Comparison of ENCODE assay signal across 16 cellular contexts in the genomic region with DNA sequence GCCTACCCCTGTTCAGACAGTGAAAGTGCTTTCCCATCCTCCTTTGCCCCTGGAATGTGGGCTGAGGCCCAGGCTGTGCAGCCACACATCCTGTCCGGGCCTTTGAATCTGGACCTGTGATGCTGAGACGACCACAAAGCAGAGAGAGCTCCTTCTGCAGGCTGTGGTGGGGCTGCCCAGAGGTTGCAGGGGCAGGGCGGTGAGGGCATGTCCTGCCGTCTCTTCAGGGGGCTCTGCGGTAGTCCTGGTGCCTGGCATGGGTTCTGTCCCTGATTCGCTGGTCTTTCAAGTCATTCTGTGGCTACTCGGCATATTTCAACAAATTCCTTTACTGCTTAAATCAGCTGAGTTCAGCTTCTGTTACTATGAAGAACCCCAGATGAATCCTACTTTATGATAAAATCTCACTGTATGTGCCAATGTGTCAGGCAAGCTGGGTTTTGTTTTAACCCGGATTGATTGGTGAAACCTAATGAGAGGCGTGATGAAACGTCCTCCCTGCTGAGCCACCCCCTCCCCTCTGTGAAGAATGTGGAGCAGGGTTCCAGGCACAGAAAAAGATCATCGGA.
DNase-seq lines count a peak whose midpoint lies in the region; ATAC-seq and TF ChIP-seq lines count a peak whose summit lies in the region.
"Had no signal": no experiment of that assay in that cellular context is flagged by ENCODE, and none has a peak within 500 bp of the region (broad histone marks: within the 10 kb centered on the region; RNA-seq: fewer than 3 reads in every experiment).

No MANE protein-coding gene starts in this region.

- peak overlapping the region in 3 of 5 experiments; percentile 35 to 75 (median 60) for H3K27ac Mint-ChIP-seq in brain
- H3K27ac Mint-ChIP-seq in naive thymus-derived CD4-positive, alpha-beta T cell: no peak overlapping the region
- H3K27ac Mint-ChIP-seq in naive thymus-derived CD8-positive, alpha-beta T cell: no peak overlapping the region
- no peak overlapping the region for H3K27ac Mint-ChIP-seq in activated CD8-positive, alpha-beta T cell treated with anti-CD3 and anti-CD28 coated beads for 36 hours
- H3K27ac Mint-ChIP-seq: activated CD8-positive, alpha-beta memory T cell treated with anti-CD3 and anti-CD28 coated beads, Interleukin-2, amount 10 ng/mL, durations not matched to agents 7 days and 5 days; B cell; natural killer cell treated with Interleukin-12 subunit alpha and Interleukin-12 subunit beta and Interleukin-15 and Interleukin-18, amount 100 ng/mL, for 72 hours; stimulated activated naive CD8-positive, alpha-beta T cell treated with anti-CD3 and anti-CD28 coated beads, Interleukin-15, Interleukin-2, amounts not matched to agents 100 ng/mL and 50 ng/mL, for 24 hours had no signal

- TF ChIP-seq POLR2A in right lobe of liver (IDR thresholded peaks at IDR 0.05): no peak
- no peak for TF ChIP-seq POLR2A in gastrocnemius medialis (IDR thresholded peaks at IDR 0.05)
- no peak for TF ChIP-seq POLR2A in gastroesophageal sphincter (IDR thresholded peaks at IDR 0.05)

- H3K36me3 ChIP-seq in right lobe of liver: no peaks in the 10 kb centered on the region
- H3K36me3 ChIP-seq in gastrocnemius medialis: no peaks in the 10 kb centered on the region
- H3K36me3 ChIP-seq in naive thymus-derived CD4-positive, alpha-beta T cell (ENCODE audit: control insufficient read depth in 2 of 3, insufficient read depth in 3 of 3, low read length in 3 of 3): no peaks in the 10 kb centered on the region
- H3K36me3 ChIP-seq in gastroesophageal sphincter: peaks cover 0 to 6% of the 10 kb centered on the region in 2 donors

- intact Hi-C loops in right lobe of liver (cut with DNase I): loop anchor here in 1 of 2 donors (10.0 kb wide), 1 partner anchor 84 kb away; no protein-coding TSS in a partner anchor
- intact Hi-C loops in gastrocnemius medialis (cut with DNase I; ENCODE audit: low total_unique reads): no loop called here
- intact Hi-C loops in naive thymus-derived CD4-positive, alpha-beta T cell (cut with micrococcal nuclease): no loop called here
- intact Hi-C loops in activated CD8-positive, alpha-beta T cell treated with anti-CD3 and anti-CD28 coated beads for 36 hours (cut with micrococcal nuclease): no loop called here

- in situ Hi-C loops in gastrocnemius medialis (cut with MboI; ENCODE audit: low sequenced_read_pairs in 4 of 4): no loop called here

- H3K9me3 Mint-ChIP-seq in brain: no peaks in the 10 kb centered on the region
- H3K9me3 Mint-ChIP-seq in naive thymus-derived CD4-positive, alpha-beta T cell: peaks cover 0 to 1% (median 0%) of the 10 kb centered on the region in 11 donors
- H3K9me3 Mint-ChIP-seq in naive thymus-derived CD8-positive, alpha-beta T cell: no peaks in the 10 kb centered on the region
- no peaks in the 10 kb centered on the region for H3K9me3 Mint-ChIP-seq in activated CD8-positive, alpha-beta T cell treated with anti-CD3 and anti-CD28 coated beads for 36 hours
- H3K9me3 Mint-ChIP-seq: natural killer cell treated with Interleukin-12 subunit alpha and Interleukin-12 subunit beta and Interleukin-15 and Interleukin-18, amount 100 ng/mL, for 72 hours; stimulated activated naive CD8-positive, alpha-beta T cell treated with anti-CD3 and anti-CD28 coated beads, Interleukin-15, Interleukin-2, amounts not matched to agents 100 ng/mL and 50 ng/mL, for 24 hours had no signal

- CTCF ChIA-PET in naive thymus-derived CD4-positive, alpha-beta T cell (lab: Charles Lee): no interaction called here
- CTCF ChIA-PET in activated CD8-positive, alpha-beta T cell treated with anti-CD3 and anti-CD28 coated beads for 36 hours (lab: Charles Lee): no interaction called here

- peaks cover 68% of the 10 kb centered on the region for H3K4me1 Mint-ChIP-seq in brain
- no peaks in the 10 kb centered on the region for H3K4me1 Mint-ChIP-seq in naive thymus-derived CD4-positive, alpha-beta T cell
- no peaks in the 10 kb centered on the region for H3K4me1 Mint-ChIP-seq in naive thymus-derived CD8-positive, alpha-beta T cell
- H3K4me1 Mint-ChIP-seq in activated CD8-positive, alpha-beta T cell treated with anti-CD3 and anti-CD28 coated beads for 36 hours (ENCODE audit: low read depth): no peaks in the 10 kb centered on the region
- H3K4me1 Mint-ChIP-seq: activated CD8-positive, alpha-beta memory T cell treated with anti-CD3 and anti-CD28 coated beads, Interleukin-2, amount 10 ng/mL, durations not matched to agents 7 days and 5 days had no signal

- WGBS in right lobe of liver (ENCODE audit: insufficient coverage, low coverage, low lambda C conversion rate, missing lambda C conversion rate): 24% methylated on average over 6 of the region's 11 CpGs
- 60 to 70% methylated on average over 1 to 2 of the region's 11 CpGs for whole genome bisulfite sequencing in gastroesophageal sphincter (ENCODE audit: low coverage in 1 of 2), 2 donors

- H3K27me3 Mint-ChIP-seq in brain: no peaks in the 10 kb centered on the region
- peaks cover 0 to 3% (median 0%) of the 10 kb centered on the region in 5 donors for H3K27me3 Mint-ChIP-seq in naive thymus-derived CD4-positive, alpha-beta T cell
- no peaks in the 10 kb centered on the region for H3K27me3 Mint-ChIP-seq in naive thymus-derived CD8-positive, alpha-beta T cell
- peaks cover 3% of the 10 kb centered on the region for H3K27me3 Mint-ChIP-seq in activated CD8-positive, alpha-beta T cell treated with anti-CD3 and anti-CD28 coated beads for 36 hours
- H3K27me3 Mint-ChIP-seq: stimulated activated naive CD8-positive, alpha-beta T cell treated with anti-CD3 and anti-CD28 coated beads, Interleukin-15, Interleukin-2, amounts not matched to agents 100 ng/mL and 50 ng/mL, for 24 hours had no signal

- H3K27me3 ChIP-seq in right lobe of liver (no peaks in the 10 kb centered on the region), gastrocnemius medialis (no peaks in the 10 kb centered on the region), gastroesophageal sphincter (peaks cover 5% of the 10 kb centered on the region)
- no peaks in the 10 kb centered on the region for H3K27me3 ChIP-seq in naive thymus-derived CD4-positive, alpha-beta T cell (ENCODE audit: control insufficient read depth in 2 of 2, insufficient read depth in 2 of 2, low read length in 2 of 2)

- peak overlapping the region in 2 of 3 donors; percentile 86 to 92 for H3K27ac ChIP-seq in right lobe of liver
- H3K27ac ChIP-seq in gastrocnemius medialis: peak overlapping the region; percentile 18 to 60 (median 40)
- H3K27ac ChIP-seq in naive thymus-derived CD4-positive, alpha-beta T cell (ENCODE audit: low read depth, low read length): no peak overlapping the region
- no peak overlapping the region for H3K27ac ChIP-seq in gastroesophageal sphincter
- H3K27ac ChIP-seq: VCaP had no signal

- DNase-seq in HK-2 (ENCODE audit: unreplicated experiment) (peak; percentile 53), right lobe of liver (no peak), gastrocnemius medialis (peak in 1 of 2 donors; percentile 28)
- DNase-seq in naive thymus-derived CD4-positive, alpha-beta T cell: no peak
- DNase-seq in naive thymus-derived CD8-positive, alpha-beta T cell: no peak
- no peak for DNase-seq in activated CD8-positive, alpha-beta T cell treated with anti-CD3 and anti-CD28 coated beads for 36 hours
- DNase-seq: activated CD8-positive, alpha-beta memory T cell treated with anti-CD3 and anti-CD28 coated beads, Interleukin-2, amount 10 ng/mL, durations not matched to agents 7 days and 5 days; left cardiac atrium; NCI-H1417 treated with DMSO at 0.1 percent for 48 hours; small intestine had no signal

- no peak overlapping the region for H3K4me3 Mint-ChIP-seq in brain
- H3K4me3 Mint-ChIP-seq in naive thymus-derived CD4-positive, alpha-beta T cell: no peak overlapping the region
- H3K4me3 Mint-ChIP-seq in naive thymus-derived CD8-positive, alpha-beta T cell: no peak overlapping the region
- H3K4me3 Mint-ChIP-seq in activated CD8-positive, alpha-beta T cell treated with anti-CD3 and anti-CD28 coated beads for 36 hours: no peak overlapping the region
- H3K4me3 Mint-ChIP-seq: activated CD8-positive, alpha-beta memory T cell treated with anti-CD3 and anti-CD28 coated beads, Interleukin-2, amount 10 ng/mL, durations not matched to agents 7 days and 5 days; B cell; natural killer cell treated with Interleukin-12 subunit alpha and Interleukin-12 subunit beta and Interleukin-15 and Interleukin-18, amount 100 ng/mL, for 72 hours; stimulated activated naive CD8-positive, alpha-beta T cell treated with anti-CD3 and anti-CD28 coated beads, Interleukin-15, Interleukin-2, amounts not matched to agents 100 ng/mL and 50 ng/mL, for 24 hours had no signal

- peaks cover 0 to 38% (median 18%) of the 10 kb centered on the region in 4 donors for H3K4me1 ChIP-seq in right lobe of liver
- no peaks in the 10 kb centered on the region for H3K4me1 ChIP-seq in gastrocnemius medialis
- H3K4me1 ChIP-seq in naive thymus-derived CD4-positive, alpha-beta T cell (ENCODE audit: control insufficient read depth in 2 of 2, insufficient read depth in 2 of 2, low read length in 2 of 2): no peaks in the 10 kb centered on the region
- peaks cover 0 to 5% (median 0%) of the 10 kb centered on the region in 3 donors for H3K4me1 ChIP-seq in gastroesophageal sphincter

- ATAC-seq in right lobe of liver: peak in 3 of 4 donors; percentile 44 to 51 (median 48)
- peak in 1 of 2 donors; percentile 35 for ATAC-seq in gastrocnemius medialis
- ATAC-seq in naive thymus-derived CD4-positive, alpha-beta T cell: no peak
- ATAC-seq in naive thymus-derived CD8-positive, alpha-beta T cell: no peak
- ATAC-seq in gastroesophageal sphincter: no peak
- ATAC-seq in activated CD8-positive, alpha-beta T cell treated with anti-CD3 and anti-CD28 coated beads for 36 hours: no peak
- ATAC-seq: activated CD8-positive, alpha-beta memory T cell treated with anti-CD3 and anti-CD28 coated beads, Interleukin-2, amount 10 ng/mL, durations not matched to agents 7 days and 5 days; natural killer cell treated with Interleukin-12 subunit alpha and Interleukin-12 subunit beta and Interleukin-15 and Interleukin-18, amount 100 ng/mL, for 72 hours had no signal

- no peak for TF ChIP-seq EP300 in gastroesophageal sphincter (IDR thresholded peaks at IDR 0.05)

- H3K4me3 ChIP-seq in right lobe of liver: no peak overlapping the region
- H3K4me3 ChIP-seq in gastrocnemius medialis: no peak overlapping the region
- no peak overlapping the region for H3K4me3 ChIP-seq in naive thymus-derived CD4-positive, alpha-beta T cell (ENCODE audit: low read length)
- no peak overlapping the region for H3K4me3 ChIP-seq in gastroesophageal sphincter

- no peaks in the 10 kb centered on the region for H3K36me3 Mint-ChIP-seq in brain
- no peaks in the 10 kb centered on the region for H3K36me3 Mint-ChIP-seq in naive thymus-derived CD4-positive, alpha-beta T cell
- no peaks in the 10 kb centered on the region for H3K36me3 Mint-ChIP-seq in naive thymus-derived CD8-positive, alpha-beta T cell
- H3K36me3 Mint-ChIP-seq in activated CD8-positive, alpha-beta T cell treated with anti-CD3 and anti-CD28 coated beads for 36 hours (ENCODE audit: low read depth): no peaks in the 10 kb centered on the region
- H3K36me3 Mint-ChIP-seq: activated CD8-positive, alpha-beta memory T cell treated with anti-CD3 and anti-CD28 coated beads, Interleukin-2, amount 10 ng/mL, durations not matched to agents 7 days and 5 days; natural killer cell treated with Interleukin-12 subunit alpha and Interleukin-12 subunit beta and Interleukin-15 and Interleukin-18, amount 100 ng/mL, for 72 hours had no signal

- no peaks in the 10 kb centered on the region for H3K9me3 ChIP-seq in right lobe of liver
- H3K9me3 ChIP-seq in gastrocnemius medialis: no peaks in the 10 kb centered on the region
- H3K9me3 ChIP-seq in naive thymus-derived CD4-positive, alpha-beta T cell (ENCODE audit: control insufficient read depth in 2 of 3, low read length in 3 of 3): no peaks in the 10 kb centered on the region
- H3K9me3 ChIP-seq in gastroesophageal sphincter: no peaks in the 10 kb centered on the region

- no peak for TF ChIP-seq CTCF in brain (conservative IDR thresholded peaks at IDR 0.05)
- no peak for TF ChIP-seq CTCF in right lobe of liver (IDR thresholded peaks at IDR 0.05)
- no peak for TF ChIP-seq CTCF in gastrocnemius medialis (IDR thresholded peaks at IDR 0.05 in 4 of 5, conservative IDR thresholded peaks at IDR 0.05 in 1 of 5)
- no peak for TF ChIP-seq CTCF in gastroesophageal sphincter (IDR thresholded peaks at IDR 0.05)
- no peak for TF ChIP-seq CTCF in activated CD8-positive, alpha-beta T cell treated with anti-CD3 and anti-CD28 coated beads for 36 hours (IDR thresholded peaks at IDR 0.05)

- POLR2A ChIA-PET in naive thymus-derived CD4-positive, alpha-beta T cell (lab: Charles Lee): no interaction called here
- POLR2A ChIA-PET in naive thymus-derived CD8-positive, alpha-beta T cell (lab: Charles Lee): no interaction called here
- POLR2A ChIA-PET in activated CD8-positive, alpha-beta T cell treated with anti-CD3 and anti-CD28 coated beads for 36 hours (lab: Charles Lee): no interaction called here

Comparison
In these comparisons a context has a peak if more than half of its experiments do, and no peak if none do; other contexts are left out.
1. H3K27ac Mint-ChIP-seq: peak in brain (3 of 5); none in naive thymus-derived CD4-positive, alpha-beta T cell (0 of 9), naive thymus-derived CD8-positive, alpha-beta T cell (0 of 10) and activated CD8-positive, alpha-beta T cell treated with anti-CD3 and anti-CD28 coated beads for 36 hours (single experiment).
2. ATAC-seq: peak in right lobe of liver (3 of 4); none in naive thymus-derived CD4-positive, alpha-beta T cell (single experiment), naive thymus-derived CD8-positive, alpha-beta T cell (0 of 2), gastroesophageal sphincter (single experiment) and activated CD8-positive, alpha-beta T cell treated with anti-CD3 and anti-CD28 coated beads for 36 hours (single experiment).
3. H3K27ac ChIP-seq: peak in right lobe of liver (2 of 3) and gastrocnemius medialis (4 of 4); none in naive thymus-derived CD4-positive, alpha-beta T cell (single experiment) and gastroesophageal sphincter (0 of 4).